ENCODE assay signal across 19 cellular contexts in genomic region chr14:69096766-69097475, GRCh38. TPM values are rescaled to one million over a fixed set of nuclear protein-coding genes. Genes with fewer than 3 reads are reported as not detected.
DNase-seq lines count a peak whose midpoint lies in the region; ATAC-seq, FAIRE-seq and TF ChIP-seq lines count a peak whose summit lies in the region.
"Had no signal": no experiment of that assay in that cellular context is flagged by ENCODE, and none has a peak within 500 bp of the region (broad histone marks: within the 10 kb centered on the region; RNA-seq: fewer than 3 reads in every experiment).

No MANE protein-coding gene starts in this region.

- POLR2A ChIA-PET in SK-N-SH (lab: Yijun Ruan, JAX) = no interaction called here

- H3K4me1 Mint-ChIP-seq in mesothelial cell of epicardium = peaks cover 13% of the 10 kb centered on the region

- no peaks in the 10 kb centered on the region for H3K9me3 ChIP-seq in SK-N-SH
- H3K9me3 ChIP-seq: HAP-1 had no signal

- ATAC-seq in SK-N-SH treated with all-trans-retinoic acid at 6 μM for 48 hours (no peak), HG03039 (IDR thresholded peaks at IDR 0.05; ENCODE audit: unreplicated experiment) (no peak)

- TF ChIP-seq CTCF in SK-N-SH (IDR thresholded peaks at IDR 0.05) = peak; percentile 14; the same call in 1 of the 2 replicates
- no peak for TF ChIP-seq CTCF in mesothelial cell of epicardium (IDR thresholded peaks at IDR 0.05; ENCODE audit: unreplicated experiment)

- H3K36me3 ChIP-seq in SK-N-SH (replicated peaks in 1 of 2; ENCODE audit: control insufficient read depth in 1 of 2, insufficient read depth in 2 of 2, low read length in 1 of 2) = peaks cover 10% of the 10 kb centered on the region in 2 experiments
- H3K36me3 ChIP-seq: HAP-1 had no signal

- H2AFZ ChIP-seq in SK-N-SH (ENCODE audit: low read depth) = no peak overlapping the region

- no peaks in the 10 kb centered on the region for H3K9me2 ChIP-seq in SK-N-SH

- no peak for TF ChIP-seq EP300 in SK-N-SH (IDR thresholded peaks at IDR 0.05; ENCODE audit: borderline replicate concordance in 1 of 2, low read depth in 1 of 2, low read length in 1 of 2)

- DNase-seq in SK-N-SH (no peak), dermis blood vessel endothelial cell (peak; percentile 17), mesothelial cell of epicardium (ENCODE audit: low spot score in 2 of 2, unreplicated experiment in 2 of 2) (no peak), urothelium cell line (ENCODE audit: low spot score) (no peak), NCI-H1694 treated with DMSO at 0.1 percent for 48 hours (lab: John Stamatoyannopoulos, UW) (no peak), NCI-H2107 (lab: John Stamatoyannopoulos, UW) (no peak)
- DNase-seq: activated CD4-positive, alpha-beta memory T cell treated with anti-CD3 and anti-CD28 coated beads, Interleukin-2, amount 10 ng/mL, durations not matched to agents 7 days and 5 days; anterior cingulate cortex; CD8-positive, alpha-beta memory T cell; dorsolateral prefrontal cortex; KG1; NCI-H1417; NCI-H510A; stimulated activated naive CD4-positive, alpha-beta T cell had no signal

- H3K79me2 ChIP-seq in SK-N-SH (ENCODE audit: insufficient read depth) = peaks cover 16% of the 10 kb centered on the region; the same call in 1 of the 2 replicates

- H3K27ac Mint-ChIP-seq in mesothelial cell of epicardium = peak overlapping the region; percentile 41
- H3K27ac Mint-ChIP-seq: activated CD4-positive, alpha-beta memory T cell treated with anti-CD3 and anti-CD28 coated beads, Interleukin-2, amount 10 ng/mL, durations not matched to agents 7 days and 5 days; memory B cell had no signal

- peaks cover 12% of the 10 kb centered on the region for H3F3A ChIP-seq in SK-N-SH (replicated peaks; ENCODE audit: insufficient read depth)

- TF ChIP-seq RAD21 in SK-N-SH (IDR thresholded peaks at IDR 0.05; ENCODE audit: low read length) = peak; percentile 23; the same call in 1 of the 2 replicates

- CTCF ChIA-PET in SK-N-SH (lab: Yijun Ruan, JAX) = interaction anchor here (0.6 to 1.7 kb wide), 6 partner anchors 32 to 250 kb away, joined by 3 to 8 read pairs (median 3); no protein-coding TSS in a partner anchor

- peaks cover 11 to 24% of the 10 kb centered on the region in 2 experiments for H3K4me1 ChIP-seq in SK-N-SH (ENCODE audit: control insufficient read depth in 1 of 2, insufficient read depth in 2 of 2, low read depth in 1 of 2, low read length in 1 of 2)

- peaks cover 2% of the 10 kb centered on the region for H3K36me3 Mint-ChIP-seq in mesothelial cell of epicardium

- H3K9ac ChIP-seq in SK-N-SH = no peak overlapping the region

- H3K27me3 ChIP-seq in SK-N-SH (ENCODE audit: insufficient read depth) = no peaks in the 10 kb centered on the region
- H3K27me3 ChIP-seq: dorsolateral prefrontal cortex had no signal

- WGBS in SK-N-SH (ENCODE audit: low lambda C conversion rate) = 82% methylated on average over 4 of the region's 4 CpGs

- no peak overlapping the region for H3K4me3 Mint-ChIP-seq in mesothelial cell of epicardium
- H3K4me3 Mint-ChIP-seq: activated CD4-positive, alpha-beta memory T cell treated with anti-CD3 and anti-CD28 coated beads, Interleukin-2, amount 10 ng/mL, durations not matched to agents 7 days and 5 days; CD8-positive, alpha-beta memory T cell; memory B cell had no signal

- H3K27ac ChIP-seq in SK-N-SH (ENCODE audit: low read depth in 2 of 2, low read length in 1 of 2) = peak overlapping the region in 1 of 2 experiments; percentile 12; a peak in 1 of 4 replicates

- H3K9me3 Mint-ChIP-seq in mesothelial cell of epicardium = no peaks in the 10 kb centered on the region
- H3K9me3 Mint-ChIP-seq: activated CD4-positive, alpha-beta memory T cell treated with anti-CD3 and anti-CD28 coated beads, Interleukin-2, amount 10 ng/mL, durations not matched to agents 7 days and 5 days; CD8-positive, alpha-beta memory T cell; memory B cell had no signal

- H4K20me1 ChIP-seq in SK-N-SH (ENCODE audit: insufficient read depth) = no peaks in the 10 kb centered on the region

- H3K27me3 Mint-ChIP-seq in mesothelial cell of epicardium (ENCODE audit: low read depth) = no peaks in the 10 kb centered on the region
- H3K27me3 Mint-ChIP-seq: activated CD4-positive, alpha-beta memory T cell treated with anti-CD3 and anti-CD28 coated beads, Interleukin-2, amount 10 ng/mL, durations not matched to agents 7 days and 5 days; CD8-positive, alpha-beta memory T cell; memory B cell had no signal

- no peak overlapping the region for H3K4me2 ChIP-seq in SK-N-SH

- no peak overlapping the region for H3K4me3 ChIP-seq in SK-N-SH (ENCODE audit: low read depth in 2 of 2, low read length in 1 of 2)
- H3K4me3 ChIP-seq: dorsolateral prefrontal cortex, HAP-1 had no signal

- FAIRE-seq in urothelium cell line (lab: Jason Lieb, UNC) = peak; percentile 94
- FAIRE-seq: GM12891 had no signal

TF ChIP-seq in SK-N-SH, 30 proteins besides CTCF, POLR2A, EP300 and RAD21 (continues in another document):
- TF ChIP-seq FOXJ3 (CRISPR knock-in tag; IDR thresholded peaks at IDR 0.05) = no peak
- no peak for TF ChIP-seq FOSL2 (IDR thresholded peaks at IDR 0.05; ENCODE audit: borderline replicate concordance, low read depth)
- no peak for TF ChIP-seq GATA2 (CRISPR knock-in tag; IDR thresholded peaks at IDR 0.05)
- TF ChIP-seq MAX (IDR thresholded peaks at IDR 0.05; ENCODE audit: low read depth) = no peak
- no peak for TF ChIP-seq TAF1 (IDR thresholded peaks at IDR 0.05; ENCODE audit: borderline replicate concordance, low read depth, low read length)
- TF ChIP-seq SIN3A (IDR thresholded peaks at IDR 0.05; ENCODE audit: borderline replicate concordance, low read depth, low read length) = no peak
- no peak for TF ChIP-seq MEF2A (IDR thresholded peaks at IDR 0.05; ENCODE audit: borderline replicate concordance, low read depth)
- TF ChIP-seq GABPA (IDR thresholded peaks at IDR 0.05; ENCODE audit: low read depth) = no peak
- TF ChIP-seq RCOR1 (IDR thresholded peaks at IDR 0.05; ENCODE audit: low read length) = no peak
- no peak for TF ChIP-seq POLR2AphosphoS5 (IDR thresholded peaks at IDR 0.05; ENCODE audit: low read depth, low read length)
- no peak for TF ChIP-seq USF1 (IDR thresholded peaks at IDR 0.05; ENCODE audit: borderline replicate concordance, low read depth)

TF ChIP-seq in SK-N-SH treated with all-trans-retinoic acid at 6 μM for 48 hours, 23 proteins besides CTCF, POLR2A, EP300 and RAD21 (continues in another document):
- TF ChIP-seq ISL1 (CRISPR knock-in tag; IDR thresholded peaks at IDR 0.05) (no peak), ZC3H10 (CRISPR knock-in tag; IDR thresholded peaks at IDR 0.05) (no peak), PATZ1 (CRISPR knock-in tag; IDR thresholded peaks at IDR 0.05; ENCODE audit: borderline replicate concordance) (no peak), ZFP3 (CRISPR knock-in tag; IDR thresholded peaks at IDR 0.05) (no peak), ESRRG (CRISPR knock-in tag; IDR thresholded peaks at IDR 0.05) (no peak), RARB (CRISPR knock-in tag; IDR thresholded peaks at IDR 0.05) (no peak), CSRNP3 (CRISPR knock-in tag; IDR thresholded peaks at IDR 0.05) (no peak), GLIS3 (CRISPR knock-in tag; IDR thresholded peaks at IDR 0.05) (no peak), OSR1 (CRISPR knock-in tag; IDR thresholded peaks at IDR 0.05) (no peak)

RNA-seq across cellular contexts. Expression of gene DCAF5, which starts 56.0 kb away (rescaled TPM):
- 26.7 and 29.2 TPM in 2 replicates for polyA plus RNA-seq in SK-N-SH (2012; rRNA removed)
- 12.2 and 17.4 TPM in 2 replicates for polyA plus RNA-seq in SK-N-SH (2012; cell fraction: cytosol; rRNA removed)
- 92.7 and 97.2 TPM in 2 replicates for polyA plus RNA-seq in SK-N-SH (2012; cell fraction: nucleus; rRNA removed)
- total RNA-seq in dermis blood vessel endothelial cell = 13.6 and 17.4 TPM in 2 replicates
- 61.8 to 64.9 TPM (median 64.4 TPM) in 3 replicates for total RNA-seq in mesothelial cell of epicardium
